Comparison of ENCODE assay signal across 12 cellular contexts in genomic region chr11:46356911-46357482, GRCh38. TPM values are rescaled to one million over a fixed set of nuclear protein-coding genes. Genes with fewer than 3 reads are reported as not detected.
DNase-seq lines count a peak whose midpoint lies in the region; ATAC-seq and TF ChIP-seq lines count a peak whose summit lies in the region.
"Had no signal": no experiment of that assay in that cellular context is flagged by ENCODE, and none has a peak within 500 bp of the region (broad histone marks: within the 10 kb centered on the region; RNA-seq: fewer than 3 reads in every experiment).

No MANE protein-coding gene starts in this region.

- H3K27ac Mint-ChIP-seq in H9 (peak overlapping the region; percentile 65 to 96 (median 79); a peak in 5 of 7 replicates), type B pancreatic cell (no peak overlapping the region)
- H3K27ac Mint-ChIP-seq in dendritic cell treated with granulocyte-macrophage colony-stimulating factor and Interleukin-4, amounts not matched to agents 40 ng/mL and 50 ng/mL, for 4 days = peak overlapping the region; percentile 62
- H3K27ac Mint-ChIP-seq: activated CD4-positive, alpha-beta T cell treated with anti-CD3 and anti-CD28 coated beads, Interleukin-2, amount 10 ng/mL, durations not matched to agents 7 days and 5 days had no signal

- H3K27me3 ChIP-seq in H9 (ENCODE audit: insufficient read depth, low read length) (no peaks in the 10 kb centered on the region), Panc1 (ENCODE audit: control insufficient read depth, insufficient read depth, low read length) (no peaks in the 10 kb centered on the region)
- H3K27me3 ChIP-seq: ovary had no signal

- H3K36me3 Mint-ChIP-seq in H9 (ENCODE audit: insufficient read depth in 1 of 3, low read depth in 3 of 3) (peaks cover 0 to 9% (median 2%) of the 10 kb centered on the region in 3 experiments; a peak in 2 of 7 replicates), type B pancreatic cell (no peaks in the 10 kb centered on the region)
- H3K36me3 Mint-ChIP-seq in dendritic cell treated with granulocyte-macrophage colony-stimulating factor and Interleukin-4, amounts not matched to agents 40 ng/mL and 50 ng/mL, for 4 days (ENCODE audit: low read depth) = peaks cover 50% of the 10 kb centered on the region

- POLR2A ChIA-PET in Panc1 (lab: Charles Lee) = no interaction called here

- no peak overlapping the region for H2BK5ac ChIP-seq in H9 (ENCODE audit: insufficient read length, low read length)

- H3K79me1 ChIP-seq in H9 (ENCODE audit: insufficient read depth, low read depth, low read length, poor library complexity, severe bottlenecking) = peaks cover 6% of the 10 kb centered on the region

- H4K20me1 ChIP-seq in H9 (ENCODE audit: control insufficient read depth, insufficient read depth, insufficient read length) = no peaks in the 10 kb centered on the region

- H3K4me2 ChIP-seq in H9 (ENCODE audit: insufficient read depth, insufficient read length, low read length) = no peak overlapping the region

- no peaks in the 10 kb centered on the region; the same call in 1 of the 2 replicates for H3K36me3 ChIP-seq in Panc1 (ENCODE audit: control insufficient read depth, insufficient read depth, low read length)
- H3K36me3 ChIP-seq: ovary had no signal

- H3K9me3 Mint-ChIP-seq in H9 (no peaks in the 10 kb centered on the region), type B pancreatic cell (no peaks in the 10 kb centered on the region)
- no peaks in the 10 kb centered on the region for H3K9me3 Mint-ChIP-seq in dendritic cell treated with granulocyte-macrophage colony-stimulating factor and Interleukin-4, amounts not matched to agents 40 ng/mL and 50 ng/mL, for 4 days
- H3K9me3 Mint-ChIP-seq: activated CD4-positive, alpha-beta T cell treated with anti-CD3 and anti-CD28 coated beads, Interleukin-2, amount 10 ng/mL, durations not matched to agents 7 days and 5 days had no signal

- peaks cover 45 to 62% of the 10 kb centered on the region in 2 experiments for H3K4me1 Mint-ChIP-seq in H9
- H3K4me1 Mint-ChIP-seq in dendritic cell treated with granulocyte-macrophage colony-stimulating factor and Interleukin-4, amounts not matched to agents 40 ng/mL and 50 ng/mL, for 4 days (ENCODE audit: low read depth) = peaks cover 75% of the 10 kb centered on the region
- peaks cover 27% of the 10 kb centered on the region for H3K4me1 Mint-ChIP-seq in type B pancreatic cell (ENCODE audit: unreplicated experiment)

- H4K8ac ChIP-seq in H9 (replicated peaks; ENCODE audit: insufficient read length, low read depth, low read length) = no peak overlapping the region

- H3K14ac ChIP-seq in H9 (ENCODE audit: insufficient read depth, low read length) = no peak overlapping the region; the same call in 1 of the 2 replicates

- no peak overlapping the region for H2AK5ac ChIP-seq in H9 (ENCODE audit: insufficient read length, low read length)

- ATAC-seq in Panc1 = no peak
- ATAC-seq in omental fat pad (ENCODE audit: low FRiP score) = peak; percentile 72

- intact Hi-C loops in Panc1 (cut with micrococcal nuclease; ENCODE audit: unreplicated experiment) = no loop called here
- intact Hi-C loops in dendritic cell treated with granulocyte-macrophage colony-stimulating factor and Interleukin-4, amounts not matched to agents 40 ng/mL and 50 ng/mL, for 4 days (cut with micrococcal nuclease) = no loop called here

- H4K5ac ChIP-seq in H9 (ENCODE audit: insufficient read length, low read depth, low read length) = no peak overlapping the region

- H3K27ac ChIP-seq in H9 (ENCODE audit: insufficient read length, low read depth, low read length) (no peak overlapping the region), Panc1 (ENCODE audit: low read length) (peak overlapping the region; percentile 45; the same call in 1 of the 2 replicates)
- H3K27ac ChIP-seq: ovary had no signal

- no peak overlapping the region for H3K18ac ChIP-seq in H9 (ENCODE audit: insufficient read length, low read depth, low read length)

- H3K56ac ChIP-seq in H9 (ENCODE audit: insufficient read length, low read depth, low read length) = no peak overlapping the region

- no peak overlapping the region for H4K91ac ChIP-seq in H9 (ENCODE audit: insufficient read length, low read depth, low read length)

- no peak overlapping the region for H3K4me3 ChIP-seq in Panc1 (ENCODE audit: low read depth in 2 of 2, low read length in 2 of 2)
- H3K4me3 ChIP-seq: ovary had no signal

- H3K9ac ChIP-seq in H9 (ENCODE audit: extremely low read depth, insufficient read length, low read length) = no peak overlapping the region

- H2BK15ac ChIP-seq in H9 (ENCODE audit: low read depth, low read length) = no peak overlapping the region

- H3K4me1 ChIP-seq in H9 (ENCODE audit: insufficient read depth, low read length) (no peaks in the 10 kb centered on the region), Panc1 (ENCODE audit: control insufficient read depth, insufficient read depth, low read length) (peaks cover 27% of the 10 kb centered on the region)

- DNase-seq in H9 (no peak), Panc1 (ENCODE audit: low read depth, low spot score) (no peak), omental fat pad (ENCODE audit: low spot score) (no peak), NCI-H526 treated with DMSO at 0.1 percent for 48 hours (lab: John Stamatoyannopoulos, UW) (no peak), superior temporal gyrus (ENCODE audit: extremely low spot score) (no peak), type B pancreatic cell (ENCODE audit: extremely low spot score, unreplicated experiment) (no peak)
- DNase-seq in activated effector memory CD4-positive, alpha-beta T cell treated with anti-CD3 and anti-CD28 coated beads, Interleukin-2, amount 50 U/mL, for 16 hours = no peak
- DNase-seq: activated CD4-positive, alpha-beta T cell treated with anti-CD3 and anti-CD28 coated beads, Interleukin-2, amount 10 ng/mL, durations not matched to agents 7 days and 5 days; central memory CD4-positive, alpha-beta T cell; KG1; ovary had no signal

- H3K79me2 ChIP-seq in H9 (ENCODE audit: insufficient read depth, low read length) = peaks cover 2% of the 10 kb centered on the region; the same call in 1 of the 2 replicates

- TF ChIP-seq CTCF in H9 (conservative IDR thresholded peaks at IDR 0.05) (no peak), Panc1 (IDR thresholded peaks at IDR 0.05) (no peak), omental fat pad (IDR thresholded peaks at IDR 0.05) (no peak), type B pancreatic cell (conservative IDR thresholded peaks at IDR 0.05) (no peak)

- no TSS peak for BruUV-seq in Panc1 (replicated peaks; lab: Mats Ljungman, UMichigan)

- H2BK120ac ChIP-seq in H9 (ENCODE audit: low read depth, low read length, poor library complexity, severe bottlenecking) = no peak overlapping the region

- H3K4me3 Mint-ChIP-seq in H9 = no peak overlapping the region
- no peak overlapping the region for H3K4me3 Mint-ChIP-seq in dendritic cell treated with granulocyte-macrophage colony-stimulating factor and Interleukin-4, amounts not matched to agents 40 ng/mL and 50 ng/mL, for 4 days
- no peak overlapping the region for H3K4me3 Mint-ChIP-seq in type B pancreatic cell
- H3K4me3 Mint-ChIP-seq: activated CD4-positive, alpha-beta T cell treated with anti-CD3 and anti-CD28 coated beads, Interleukin-2, amount 10 ng/mL, durations not matched to agents 7 days and 5 days had no signal

- in situ Hi-C loops in Panc1 (cut with HindIII; ENCODE audit: low pct_unique_long_range_greater_than_20kb, low sequenced_read_pairs) = no loop called here

- no peak overlapping the region for H2BK20ac ChIP-seq in H9 (ENCODE audit: low read depth, low read length, poor library complexity, severe bottlenecking)

- WGBS in H9 (ENCODE audit: extremely low coverage, insufficient read length, low lambda C conversion rate) = no CpG with 5 or more reads among the region's 7 CpGs

- no peaks in the 10 kb centered on the region for H3K9me3 ChIP-seq in H9 (ENCODE audit: control insufficient read depth, low read depth, low read length)
- no peaks in the 10 kb centered on the region for H3K9me3 ChIP-seq in Panc1 (ENCODE audit: control insufficient read depth, insufficient read depth, low read depth, low read length)
- H3K9me3 ChIP-seq: ovary had no signal

- no peak overlapping the region for H3K4ac ChIP-seq in H9 (ENCODE audit: low read depth, low read length)

- H3T11ph ChIP-seq in H9 (ENCODE audit: low read length) = no peak overlapping the region

- no peaks in the 10 kb centered on the region for H3K23me2 ChIP-seq in H9 (ENCODE audit: insufficient read length, low read depth, low read length, poor library complexity, severe bottlenecking)

- no peak overlapping the region for H2AFZ ChIP-seq in H9 (ENCODE audit: low read length)

- CTCF ChIA-PET in Panc1 (lab: Charles Lee) = interaction anchor here (0.5 kb wide), 1 partner anchor 72 kb away, joined by 3 read pairs; no protein-coding TSS in a partner anchor

- H3K23ac ChIP-seq in H9 (ENCODE audit: insufficient read length, low read depth, low read length) = no peak overlapping the region

- H3K27me3 Mint-ChIP-seq in H9 (ENCODE audit: low read depth) (no peaks in the 10 kb centered on the region), type B pancreatic cell (no peaks in the 10 kb centered on the region)
- H3K27me3 Mint-ChIP-seq in dendritic cell treated with granulocyte-macrophage colony-stimulating factor and Interleukin-4, amounts not matched to agents 40 ng/mL and 50 ng/mL, for 4 days = no peaks in the 10 kb centered on the region
- H3K27me3 Mint-ChIP-seq: activated CD4-positive, alpha-beta T cell treated with anti-CD3 and anti-CD28 coated beads, Interleukin-2, amount 10 ng/mL, durations not matched to agents 7 days and 5 days had no signal

- H2BK12ac ChIP-seq in H9 (ENCODE audit: insufficient read length, low read depth, low read length) = no peak overlapping the region

RNA-seq across cellular contexts. Expression of gene DGKZ, which starts 9.7 kb away (rescaled TPM):
- total RNA-seq in H9 (2021) = 68.8 and 68.9 TPM in 2 replicates
- total RNA-seq in Panc1 (2021; ENCODE audit: unreplicated experiment) = 104 TPM
- 172 TPM for polyA plus RNA-seq in Panc1 (2012; ENCODE audit: insufficient read length)
- total RNA-seq in omental fat pad = 10 to 100 TPM; 29.2 to 79.4 (median 63.3) TPM
- total RNA-seq in type B pancreatic cell (ENCODE audit: low replicate concordance) = 50.0 and 57.6 TPM in 2 replicates

RNA-seq across cellular contexts. Expression of gene MDK, which starts 24.5 kb away (rescaled TPM):
- total RNA-seq in H9 (2021) (392 and 407 TPM in 2 replicates), Panc1 (2021; ENCODE audit: unreplicated experiment) (252 TPM), omental fat pad (10 to 100 TPM; 11.7 to 18.1 (median 15.2) TPM), type B pancreatic cell (ENCODE audit: low replicate concordance) (949 and 981 TPM in 2 replicates)
- polyA plus RNA-seq in Panc1 (2012; ENCODE audit: insufficient read length) = 741 TPM

RNA-seq across cellular contexts. Expression of gene CHRM4, which starts 34.6 kb away (rescaled TPM):
- total RNA-seq in H9 (2021) = 1.0 and 1.1 TPM in 2 replicates
- 3.1 TPM for total RNA-seq in Panc1 (2021; ENCODE audit: unreplicated experiment)
- polyA plus RNA-seq in Panc1 (2012; ENCODE audit: insufficient read length) = 3.1 TPM
- total RNA-seq in omental fat pad = under 1 TPM in 2 of 4 donors, not detected in 2; 0.63 to 0.74 TPM
- total RNA-seq in type B pancreatic cell (ENCODE audit: low replicate concordance) = 0.98 and 1.0 TPM in 2 replicates

Comparison
In these comparisons a context has a peak if more than half of its experiments do, and no peak if none do; other contexts are left out.
1. RNA of gene MDK, which starts 24.5 kb away (total RNA-seq): 949 to 981 TPM in type B pancreatic cell, 392 to 407 TPM in H9 and 252 TPM in Panc1 (single experiment); 11.7 to 18.1 TPM in omental fat pad; every median in the first group is over 10 times any median in the second.